In the genomic region with DNA sequence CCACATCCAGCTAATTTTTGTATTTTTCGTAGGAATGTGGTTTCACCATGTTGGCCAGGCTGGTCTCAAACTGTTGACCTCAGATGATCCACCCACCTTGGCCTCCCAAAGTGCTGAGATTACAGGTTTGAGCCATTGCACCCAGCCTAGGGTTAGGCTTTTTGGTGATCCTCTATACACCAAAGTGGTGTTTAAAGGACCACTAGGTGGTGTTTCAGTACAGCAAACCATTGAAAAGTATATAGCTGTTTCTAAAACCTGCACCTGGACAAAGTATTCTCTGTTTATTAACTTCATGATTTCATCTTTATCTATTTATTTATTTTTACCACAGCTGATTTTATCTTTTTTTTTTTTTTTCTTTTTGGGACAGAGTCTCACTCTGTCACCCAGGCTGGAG, we compare ENCODE assay signal across 10 cellular contexts.
DNase-seq lines count a peak whose midpoint lies in the region; ATAC-seq, FAIRE-seq and TF ChIP-seq lines count a peak whose summit lies in the region.
"Had no signal": no experiment of that assay in that cellular context is flagged by ENCODE, and none has a peak within 500 bp of the region (broad histone marks: within the 10 kb centered on the region; RNA-seq: fewer than 3 reads in every experiment).

No MANE protein-coding gene starts in this region.

- peak; percentile 16 for DNase-seq in AG20443 (ENCODE audit: low spot score)
- DNase-seq in GM19239 (ENCODE audit: insufficient read length, low spot score) = no peak
- DNase-seq in OCI-M1 (lab: John Stamatoyannopoulos, UW) = peak; percentile 25
- peak; percentile 31 for DNase-seq in fibroblast of pulmonary artery (ENCODE audit: low read depth)
- DNase-seq in gastrocnemius medialis = no peak
- DNase-seq in vagina (ENCODE audit: extremely low spot score in 2 of 2) = no peak
- DNase-seq: esophagus squamous epithelium had no signal

- ATAC-seq in HG02610 (IDR thresholded peaks at IDR 0.05; ENCODE audit: unreplicated experiment) = no peak
- no peak for ATAC-seq in gastrocnemius medialis
- ATAC-seq in GM21526 (IDR thresholded peaks at IDR 0.05; ENCODE audit: low FRiP score, unreplicated experiment) = no peak
- ATAC-seq: naive thymus-derived CD4-positive, alpha-beta T cell had no signal

- peak; percentile 37 for FAIRE-seq in GM19239 (lab: Jason Lieb, UNC)

- no peak overlapping the region for H3K4me3 ChIP-seq in fibroblast of pulmonary artery (replicated peaks; ENCODE audit: low read depth, low read length)
- no peak overlapping the region for H3K4me3 ChIP-seq in gastrocnemius medialis
- no peak overlapping the region for H3K4me3 ChIP-seq in vagina
- H3K4me3 ChIP-seq: esophagus squamous epithelium had no signal

- in situ Hi-C loops in gastrocnemius medialis (cut with MboI; ENCODE audit: low sequenced_read_pairs in 4 of 4) = no loop called here

- H3K36me3 ChIP-seq in gastrocnemius medialis = peaks cover 0 to 6% of the 10 kb centered on the region in 2 donors
- H3K36me3 ChIP-seq in vagina = no peaks in the 10 kb centered on the region

- H3K27me3 ChIP-seq in gastrocnemius medialis (no peaks in the 10 kb centered on the region), vagina (no peaks in the 10 kb centered on the region)
- H3K27me3 ChIP-seq: esophagus squamous epithelium had no signal

- TF ChIP-seq CTCF in fibroblast of pulmonary artery (IDR thresholded peaks at IDR 0.05; ENCODE audit: low read length, missing control alignments) = peak; percentile 27
- TF ChIP-seq CTCF in gastrocnemius medialis (IDR thresholded peaks at IDR 0.05 in 4 of 5, conservative IDR thresholded peaks at IDR 0.05 in 1 of 5) = no peak
- no peak for TF ChIP-seq CTCF in vagina (IDR thresholded peaks at IDR 0.05)

- no peak for TF ChIP-seq POLR2A in gastrocnemius medialis (IDR thresholded peaks at IDR 0.05)
- no peak for TF ChIP-seq POLR2A in vagina (IDR thresholded peaks at IDR 0.05)

- intact Hi-C loops in gastrocnemius medialis (cut with DNase I; ENCODE audit: low total_unique reads) (no loop called here), vagina (cut with DNase I) (no loop called here)

- no peaks in the 10 kb centered on the region for H3K4me1 ChIP-seq in gastrocnemius medialis
- no peaks in the 10 kb centered on the region for H3K4me1 ChIP-seq in vagina
- H3K4me1 ChIP-seq: esophagus squamous epithelium had no signal

- H3K27ac ChIP-seq in gastrocnemius medialis (no peak overlapping the region), vagina (no peak overlapping the region)
- H3K27ac ChIP-seq: esophagus squamous epithelium had no signal

- no peaks in the 10 kb centered on the region for H3K9me3 ChIP-seq in gastrocnemius medialis
- no peaks in the 10 kb centered on the region for H3K9me3 ChIP-seq in vagina
- H3K9me3 ChIP-seq: esophagus squamous epithelium had no signal

Comparison
In these comparisons a context has a peak if more than half of its experiments do, and no peak if none do; other contexts are left out.
1. DNase-seq: peak in AG20443 (single experiment), OCI-M1 (single experiment) and fibroblast of pulmonary artery (single experiment); none in GM19239 (single experiment), gastrocnemius medialis (0 of 2) and vagina (0 of 2).